ENCODE assay signal across 23 cellular contexts in the genomic region with DNA sequence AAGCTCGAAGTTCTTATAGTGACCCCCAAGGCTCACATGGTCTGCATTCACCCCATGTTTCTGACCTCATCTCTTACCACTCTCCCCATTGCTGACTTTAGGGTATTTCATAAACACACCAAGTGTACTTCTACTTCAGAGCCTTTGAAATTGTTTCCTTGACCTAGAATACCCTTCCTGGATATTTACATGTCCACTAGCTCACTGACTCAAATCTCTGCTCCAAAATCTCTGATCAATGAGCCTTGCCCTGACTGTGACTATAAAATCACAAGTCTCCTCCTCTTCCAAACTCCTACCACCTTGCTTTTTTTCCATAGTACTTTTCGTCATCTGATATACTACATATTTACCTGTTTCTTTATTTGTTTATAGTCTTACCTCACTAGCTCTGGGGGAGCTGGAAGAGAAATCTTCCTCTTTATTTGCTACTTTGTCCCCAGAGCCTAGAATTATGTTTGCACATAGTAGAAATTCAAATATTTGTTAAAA.
DNase-seq lines count a peak whose midpoint lies in the region; ATAC-seq and TF ChIP-seq lines count a peak whose summit lies in the region.
"Had no signal": no experiment of that assay in that cellular context is flagged by ENCODE, and none has a peak within 500 bp of the region (broad histone marks: within the 10 kb centered on the region; RNA-seq: fewer than 3 reads in every experiment).

No MANE protein-coding gene starts in this region.

- ATAC-seq in right lobe of liver (peak; percentile 37 to 61 (median 50)), foreskin keratinocyte (no peak)
- ATAC-seq: K562, left cardiac atrium had no signal

- H3K27me3 ChIP-seq in HUES48 (ENCODE audit: control insufficient read depth, insufficient read depth, low read length): no peaks in the 10 kb centered on the region
- no peaks in the 10 kb centered on the region for H3K27me3 ChIP-seq in right lobe of liver
- H3K27me3 ChIP-seq in stomach: no peaks in the 10 kb centered on the region
- H3K27me3 ChIP-seq in foreskin keratinocyte: no peaks in the 10 kb centered on the region
- peaks cover 6% of the 10 kb centered on the region; the same call in 1 of the 2 replicates for H3K27me3 ChIP-seq in HAP-1 (ENCODE audit: low read depth)
- H3K27me3 ChIP-seq: ovary, transverse colon had no signal

- DNase-seq in right lobe of liver (no peak), stomach (no peak), foreskin keratinocyte (no peak), NCI-H187 treated with DMSO at 0.1 percent for 48 hours (lab: John Stamatoyannopoulos, UW) (no peak), HAP-1 (ENCODE audit: low spot score in 2 of 2) (no peak)
- DNase-seq in activated CD4-positive, alpha-beta T cell treated with anti-CD3 and anti-CD28 coated beads for 4 hours: no peak
- DNase-seq: activated CD4-positive, alpha-beta T cell treated with anti-CD3 and anti-CD28 coated beads, Interleukin-2, amount 50 U/mL, for 4 hours; anterior cingulate cortex; CD8-positive, alpha-beta memory T cell; dermis blood vessel endothelial cell; DMS79; GF-D8; glutamatergic neuron; left cardiac atrium; NCI-H1436; NCI-H510A; ovary; RPMI8226; stimulated activated CD8-positive, alpha-beta memory T cell treated with anti-CD3 and anti-CD28 coated beads, Interleukin-4, amount 100 ng/mL, for 48 hours; transverse colon had no signal

- H3K4me3 ChIP-seq in HUES48 (ENCODE audit: low read depth, low read length): no peak overlapping the region
- H3K4me3 ChIP-seq in right lobe of liver: no peak overlapping the region
- H3K4me3 ChIP-seq in stomach: no peak overlapping the region
- no peak overlapping the region for H3K4me3 ChIP-seq in HAP-1
- H3K4me3 ChIP-seq: K562, ovary, transverse colon had no signal

- H3K9ac ChIP-seq in HUES48 (ENCODE audit: low read depth, low read length): no peak overlapping the region

- in situ Hi-C loops in HAP-1 (cut with MboI; ENCODE audit: low sequenced_read_pairs): no loop called here

- TF ChIP-seq POLR2A in right lobe of liver (IDR thresholded peaks at IDR 0.05): no peak
- no peak for TF ChIP-seq POLR2A in stomach (IDR thresholded peaks at IDR 0.05)

- H3K27ac ChIP-seq in HUES48 (ENCODE audit: low read depth, low read length) (peak overlapping the region; percentile 71), VCaP (peak overlapping the region; percentile 97), right lobe of liver (peak overlapping the region; percentile 58 to 86 (median 78)), stomach (peak overlapping the region; percentile 38 to 73 (median 64)), foreskin keratinocyte (no peak overlapping the region)
- H3K27ac ChIP-seq: ovary, transverse colon had no signal

- no peak for TF ChIP-seq EP300 in stomach (IDR thresholded peaks at IDR 0.05)

- intact Hi-C loops in right lobe of liver (cut with DNase I): no loop called here
- intact Hi-C loops in stomach (cut with DNase I; ENCODE audit: low total_unique reads): no loop called here

- TF ChIP-seq CTCF in VCaP (conservative IDR thresholded peaks at IDR 0.05) (no peak), right lobe of liver (IDR thresholded peaks at IDR 0.05) (no peak), stomach (IDR thresholded peaks at IDR 0.05) (no peak), foreskin keratinocyte (conservative IDR thresholded peaks at IDR 0.05) (no peak)

- WGBS in right lobe of liver (ENCODE audit: insufficient coverage, low coverage, low lambda C conversion rate, missing lambda C conversion rate): 42% methylated on average over 2 of the region's 2 CpGs
- 38 to 57% (median 49%) methylated on average over 2 of the region's 2 CpGs for WGBS in stomach, 5 donors

- H3K36me3 ChIP-seq in HUES48 (ENCODE audit: control insufficient read depth, insufficient read depth, low read length) (peaks cover 30% of the 10 kb centered on the region), right lobe of liver (no peaks in the 10 kb centered on the region), stomach (no peaks in the 10 kb centered on the region), HAP-1 (replicated peaks) (no peaks in the 10 kb centered on the region)
- H3K36me3 ChIP-seq: ovary, transverse colon had no signal

- peaks cover 12% of the 10 kb centered on the region for H3K4me1 ChIP-seq in HUES48 (ENCODE audit: control insufficient read depth, insufficient read depth, low read length)
- peaks cover 0 to 25% (median 6%) of the 10 kb centered on the region in 4 donors for H3K4me1 ChIP-seq in right lobe of liver
- H3K4me1 ChIP-seq in stomach: peaks cover 0 to 8% (median 7%) of the 10 kb centered on the region in 4 donors
- peaks cover 19% of the 10 kb centered on the region for H3K4me1 ChIP-seq in foreskin keratinocyte
- H3K4me1 ChIP-seq in HAP-1: no peaks in the 10 kb centered on the region
- H3K4me1 ChIP-seq: transverse colon had no signal

- H3K9me3 ChIP-seq in HUES48 (ENCODE audit: control insufficient read depth, insufficient read depth, low read length): no peaks in the 10 kb centered on the region
- H3K9me3 ChIP-seq in right lobe of liver: no peaks in the 10 kb centered on the region
- no peaks in the 10 kb centered on the region for H3K9me3 ChIP-seq in stomach
- H3K9me3 ChIP-seq in HAP-1: no peaks in the 10 kb centered on the region
- H3K9me3 ChIP-seq: ovary, transverse colon had no signal
